Comparison of ENCODE assay signal across 10 cellular contexts in genomic region chr15:43794269-43795037, GRCh38. TPM values are rescaled to one million over a fixed set of nuclear protein-coding genes. Genes with fewer than 3 reads are reported as not detected.
A peak's percentile ranks its signal among the peaks of the same experiment; 100 is the strongest.
DNase-seq lines count a peak whose midpoint lies in the region; ATAC-seq and TF ChIP-seq lines count a peak whose summit lies in the region.
"Had no signal": no experiment of that assay in that cellular context is flagged by ENCODE, and none has a peak within 500 bp of the region (broad histone marks: within the 10 kb centered on the region; RNA-seq: fewer than 3 reads in every experiment).

No MANE protein-coding gene starts in this region.

- peaks cover 0 to 62% (median 19%) of the 10 kb centered on the region in 9 donors for H3K36me3 ChIP-seq in heart right ventricle
- H3K36me3 ChIP-seq in left lung = peaks cover 0 to 45% of the 10 kb centered on the region in 2 donors
- H3K36me3 ChIP-seq in uterus = no peaks in the 10 kb centered on the region

- H3K9me3 ChIP-seq in heart right ventricle (no peaks in the 10 kb centered on the region), left lung (no peaks in the 10 kb centered on the region), uterus (no peaks in the 10 kb centered on the region)

- TF ChIP-seq CTCF in heart right ventricle (IDR thresholded peaks at IDR 0.05) = no peak
- no peak for TF ChIP-seq CTCF in left lung (IDR thresholded peaks at IDR 0.05)
- no peak for TF ChIP-seq CTCF in uterus (IDR thresholded peaks at IDR 0.05)

- H3K4me1 ChIP-seq in heart right ventricle (peaks cover 20 to 69% (median 49%) of the 10 kb centered on the region in 9 donors), left lung (peaks cover 19 to 57% of the 10 kb centered on the region in 2 donors), uterus (peaks cover 4 to 20% of the 10 kb centered on the region in 2 donors)

- H3K27me3 ChIP-seq in heart right ventricle (no peaks in the 10 kb centered on the region), left lung (no peaks in the 10 kb centered on the region), uterus (no peaks in the 10 kb centered on the region)

- H3K4me3 ChIP-seq in heart right ventricle (peak overlapping the region in 7 of 10 donors; percentile 0 to 100 (median 89)), left lung (peak overlapping the region in 1 of 2 donors; percentile 85), uterus (no peak overlapping the region)

- no peak for ATAC-seq in heart right ventricle
- no peak for ATAC-seq in Right ventricle myocardium inferior
- ATAC-seq in left lung = no peak

- DNase-seq in heart right ventricle (no peak), Right ventricle myocardium inferior (ENCODE audit: missing footprints) (no peak), amniotic epithelial cell (ENCODE audit: low read depth) (peak; percentile 69), left lung (no peak), uterus (no peak), dedifferentiated amniotic fluid mesenchymal stem cell (ENCODE audit: extremely low spot score) (no peak)
- no peak for DNase-seq in stimulated activated naive CD4-positive, alpha-beta T cell (lab: John Stamatoyannopoulos, UW)
- no peak for DNase-seq in activated CD4-positive, alpha-beta T cell treated with anti-CD3 and anti-CD28 coated beads for 4 hours
- DNase-seq: GF-D8 had no signal

- WGBS in heart right ventricle, 2 donors = 65 to 66% methylated on average over 9 of the region's 9 CpGs

- peak overlapping the region in 8 of 10 donors; percentile 14 to 100 (median 98) for H3K27ac ChIP-seq in heart right ventricle
- H3K27ac ChIP-seq in left lung = peak overlapping the region; percentile 94
- peak overlapping the region; percentile 13 to 97 for H3K27ac ChIP-seq in uterus

- no peak for TF ChIP-seq POLR2A in uterus (IDR thresholded peaks at IDR 0.05)

- intact Hi-C loops in heart right ventricle (cut with DNase I) (loop anchor here in 1 of 10 donors (5.0 kb wide), 1 partner anchor 302 kb away; the partner anchor contains the start of gene TP53BP1), Right ventricle myocardium inferior (cut with DNase I) (loop anchor here (5.0 kb wide), 1 partner anchor 398 kb away; no protein-coding TSS in a partner anchor), left lung (cut with DNase I) (no loop called here), uterus (cut with DNase I; ENCODE audit: low total_unique reads) (no loop called here)

RNA-seq across cellular contexts. Expression of gene SERF2, which starts 2.3 kb away (rescaled TPM):
- total RNA-seq in heart right ventricle = 1,000 to 10,000 TPM in 3 of 10 donors, 100 to 1,000 TPM in 7; 626 to 1,166 (median 689) TPM
- 1,000 to 10,000 TPM; 2,367 to 4,286 TPM for polyA plus RNA-seq in heart right ventricle
- total RNA-seq in Right ventricle myocardium inferior = 1,102 TPM
- total RNA-seq in left lung = 1,000 to 10,000 TPM in 1 of 2 donors, 100 to 1,000 TPM in 1; 930 to 1,311 TPM
- total RNA-seq in uterus = 100 to 1,000 TPM; 131 to 715 (median 367) TPM

RNA-seq across cellular contexts. Expression of gene SERINC4, which starts 5.6 kb away (rescaled TPM):
- total RNA-seq in heart right ventricle = under 1 TPM in 9 of 10 donors, not detected in 1; 0.09 to 0.72 (median 0.38) TPM
- under 1 TPM; 0.29 to 0.59 TPM for polyA plus RNA-seq in heart right ventricle
- total RNA-seq in Right ventricle myocardium inferior = 0.30 TPM
- under 1 TPM; 0.10 to 0.12 TPM for total RNA-seq in left lung
- total RNA-seq in uterus = under 1 TPM in 2 of 4 donors, not detected in 2; 0.28 to 0.49 TPM
- total RNA-seq: subcutaneous adipose tissue had no signal

RNA-seq across cellular contexts. Expression of gene HYPK, which starts 5.9 kb away (rescaled TPM):
- total RNA-seq in heart right ventricle (10 to 100 TPM in 5 of 10 donors, 1 to 10 TPM in 5; 5.5 to 24.3 (median 9.9) TPM), Right ventricle myocardium inferior (16.4 TPM), left lung (10 to 100 TPM in 1 of 2 donors, 1 to 10 TPM in 1; 9.2 to 14.1 TPM), uterus (10 to 100 TPM in 3 of 4 donors, 1 to 10 TPM in 1; 4.8 to 42.3 (median 14.1) TPM)
- polyA plus RNA-seq in heart right ventricle = 10 to 100 TPM; 11.4 to 23.0 TPM

RNA-seq across cellular contexts. Expression of gene ELL3, which starts 17.7 kb away (rescaled TPM):
- total RNA-seq in heart right ventricle = 1 to 10 TPM in 3 of 10 donors, under 1 TPM in 7; 0.25 to 1.6 (median 0.84) TPM
- polyA plus RNA-seq in heart right ventricle = 1 to 10 TPM in 1 of 2 donors, under 1 TPM in 1; 0.84 to 1.2 TPM
- 1.5 TPM for total RNA-seq in Right ventricle myocardium inferior
- total RNA-seq in left lung = 10 to 100 TPM in 1 of 2 donors, 1 to 10 TPM in 1; 4.4 to 14.5 TPM
- total RNA-seq in uterus = 1 to 10 TPM in 2 of 4 donors, under 1 TPM in 1, not detected in 1; 0.59 to 9.6 (median 9.6) TPM

RNA-seq across cellular contexts. Expression of gene MFAP1, which starts 30.0 kb away (rescaled TPM):
- total RNA-seq in heart right ventricle = 10 to 100 TPM; 16.6 to 23.4 (median 20.7) TPM
- polyA plus RNA-seq in heart right ventricle = 10 to 100 TPM; 13.0 to 22.5 TPM
- 18.9 TPM for total RNA-seq in Right ventricle myocardium inferior
- 10 to 100 TPM; 21.9 to 22.5 TPM for total RNA-seq in left lung
- total RNA-seq in uterus = 10 to 100 TPM in 3 of 4 donors, 1 to 10 TPM in 1; 9.5 to 26.3 (median 15.1) TPM

Comparison
In these comparisons a context has a peak if more than half of its experiments do, and no peak if none do; other contexts are left out.
1. H3K4me3 ChIP-seq: peak in heart right ventricle (7 of 10); none in uterus (0 of 2).
2. Peak in every context shown above with its lines, with median percentiles within 50 percentile points of each other: H3K27ac ChIP-seq.